In the genomic region with DNA sequence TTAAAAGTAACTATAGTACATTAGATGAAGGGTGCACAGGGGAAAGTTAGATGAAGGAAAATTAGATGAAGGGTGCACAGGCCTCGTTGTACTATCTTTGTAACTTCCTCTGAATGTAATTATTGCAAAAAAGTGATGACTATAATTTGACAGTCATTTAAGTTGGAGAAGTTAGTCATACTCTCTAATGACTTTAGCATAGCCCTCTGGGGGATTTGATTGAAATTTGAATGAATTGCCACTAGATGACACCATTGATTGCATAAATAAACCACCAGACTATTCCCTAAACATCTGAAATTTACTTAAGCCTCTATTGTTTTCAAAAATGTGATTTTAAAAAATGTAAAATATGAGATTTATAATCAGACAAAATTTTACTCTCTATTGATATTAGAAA, we compare ENCODE assay signal across 18 cellular contexts. TPM values are rescaled to one million over a fixed set of nuclear protein-coding genes. Genes with fewer than 3 reads are reported as not detected.
DNase-seq lines count a peak whose midpoint lies in the region; ATAC-seq and TF ChIP-seq lines count a peak whose summit lies in the region.
"Had no signal": no experiment of that assay in that cellular context is flagged by ENCODE, and none has a peak within 500 bp of the region (broad histone marks: within the 10 kb centered on the region; RNA-seq: fewer than 3 reads in every experiment).

No MANE protein-coding gene starts in this region.

- H3K9me3 ChIP-seq in cardiac muscle cell (ENCODE audit: low read depth), result no peaks in the 10 kb centered on the region
- H3K9me3 ChIP-seq: BE2C, ovary, upper lobe of right lung had no signal

- intact Hi-C loops in left ventricle myocardium superior (cut with micrococcal nuclease), result no loop called here

- no peak overlapping the region for H3K4me3 ChIP-seq in cardiac muscle cell
- H3K4me3 ChIP-seq: hepatocyte, ovary, upper lobe of right lung had no signal

- H3K36me3 ChIP-seq in cardiac muscle cell, result no peaks in the 10 kb centered on the region
- H3K36me3 ChIP-seq: BE2C, ovary, upper lobe of right lung had no signal

- ATAC-seq in left ventricle myocardium superior (no peak), GM21529 (IDR thresholded peaks at IDR 0.05; ENCODE audit: unreplicated experiment) (no peak)
- ATAC-seq: stimulated activated memory B cell treated with anti-CD40 and anti-IgM and Interleukin-4, amounts not matched to agents 10 μg/mL and 1 μg/mL and 100 μg/mL, for 72 hours; T-helper 17 cell; upper lobe of right lung had no signal

- CTCF ChIA-PET in HEK293T (lab: Yijun Ruan, JAX), result no interaction called here
- CTCF ChIA-PET in RWPE1 (lab: Yijun Ruan, JAX), result no interaction called here

- H3K27me3 ChIP-seq in cardiac muscle cell, result no peaks in the 10 kb centered on the region
- H3K27me3 ChIP-seq: BE2C, hepatocyte, ovary, upper lobe of right lung had no signal

- DNase-seq in cardiac muscle cell (ENCODE audit: low read depth in 1 of 2, low spot score in 1 of 2) (peak in 1 of 2 donors; percentile 22), left ventricle myocardium superior (no peak), NCI-H526 (lab: John Stamatoyannopoulos, UW) (peak; percentile 62 to 69), NCI-H345 (lab: John Stamatoyannopoulos, UW) (no peak), HEK293T (ENCODE audit: extremely low spot score) (no peak), RWPE1 (ENCODE audit: low spot score) (no peak)
- DNase-seq in central memory CD4-positive, alpha-beta T cell, result peak; percentile 4
- DNase-seq: activated T-cell treated with anti-CD3 and anti-CD28 coated beads for 4 hours, BE2C, GOT3, ovary, small intestine, T-helper 17 cell, upper lobe of right lung had no signal

- H3K27ac ChIP-seq in cardiac muscle cell, result no peak overlapping the region
- no peak overlapping the region for H3K27ac ChIP-seq in RWPE1
- H3K27ac ChIP-seq: epithelial cell of prostate, hepatocyte, ovary, upper lobe of right lung had no signal

- POLR2A ChIA-PET in HEK293T (lab: Yijun Ruan, JAX) (no interaction called here), RWPE1 (lab: Yijun Ruan, JAX; ENCODE audit: low non-redundant PET) (no interaction called here)

- no peaks in the 10 kb centered on the region for H3K4me1 ChIP-seq in cardiac muscle cell (ENCODE audit: low read depth)
- H3K4me1 ChIP-seq: BE2C, upper lobe of right lung had no signal

- TF ChIP-seq CTCF in cardiac muscle cell (IDR thresholded peaks at IDR 0.05; ENCODE audit: low read depth, low read length) (peak; percentile 13), RWPE1 (conservative IDR thresholded peaks at IDR 0.05; ENCODE audit: low read depth) (no peak)

TF ChIP-seq in HEK293T, 16 proteins besides CTCF, POLR2A, EP300 and RAD21:
- TF ChIP-seq BHLHE40 (IDR thresholded peaks at IDR 0.05; ENCODE audit: borderline replicate concordance) (no peak), LEF1 (IDR thresholded peaks at IDR 0.05; ENCODE audit: borderline replicate concordance) (no peak), HDGF (IDR thresholded peaks at IDR 0.05; ENCODE audit: borderline replicate concordance) (no peak), FOXM1 (IDR thresholded peaks at IDR 0.05; ENCODE audit: borderline replicate concordance) (no peak), SP1 (IDR thresholded peaks at IDR 0.05) (no peak), SUZ12 (IDR thresholded peaks at IDR 0.05) (no peak), NFRKB (IDR thresholded peaks at IDR 0.05) (no peak), FOXK2 (IDR thresholded peaks at IDR 0.05) (no peak), FOXA1 (IDR thresholded peaks at IDR 0.05) (no peak), TARDBP (IDR thresholded peaks at IDR 0.05) (no peak), L3MBTL2 (conservative IDR thresholded peaks at IDR 0.05) (no peak)
- TF ChIP-seq, protein P1, sequence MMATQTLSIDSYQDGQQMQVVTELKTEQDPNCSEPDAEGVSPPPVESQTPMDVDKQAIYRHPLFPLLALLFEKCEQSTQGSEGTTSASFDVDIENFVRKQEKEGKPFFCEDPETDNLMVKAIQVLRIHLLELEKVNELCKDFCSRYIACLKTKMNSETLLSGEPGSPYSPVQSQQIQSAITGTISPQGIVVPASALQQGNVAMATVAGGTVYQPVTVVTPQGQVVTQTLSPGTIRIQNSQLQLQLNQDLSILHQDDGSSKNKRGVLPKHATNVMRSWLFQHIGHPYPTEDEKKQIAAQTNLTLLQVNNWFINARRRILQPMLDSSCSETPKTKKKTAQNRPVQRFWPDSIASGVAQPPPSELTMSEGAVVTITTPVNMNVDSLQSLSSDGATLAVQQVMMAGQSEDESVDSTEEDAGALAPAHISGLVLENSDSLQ (IDR thresholded peaks at IDR 0.05), result no peak

RNA-seq across cellular contexts. Expression of a gene that starts 23.6 kb away (rescaled TPM):
- total RNA-seq in cardiac muscle cell (not detected in 2 replicates), left ventricle myocardium superior (10.5 TPM)
- polyA plus RNA-seq in cardiac muscle cell, result not detected in 2 replicates

Comparison
In these comparisons a context has a peak if more than half of its experiments do, and no peak if none do; other contexts are left out.
1. RNA of a gene that starts 23.6 kb away (total RNA-seq): 10.5 TPM in left ventricle myocardium superior (single experiment); not detected in cardiac muscle cell; every median in the first group is over 10 times any median in the second.
2. DNase-seq: peak in NCI-H526 (2 of 2) and central memory CD4-positive, alpha-beta T cell (single experiment); none in left ventricle myocardium superior (single experiment), NCI-H345 (single experiment), HEK293T (single experiment) and RWPE1 (single experiment).